In the genomic region with DNA sequence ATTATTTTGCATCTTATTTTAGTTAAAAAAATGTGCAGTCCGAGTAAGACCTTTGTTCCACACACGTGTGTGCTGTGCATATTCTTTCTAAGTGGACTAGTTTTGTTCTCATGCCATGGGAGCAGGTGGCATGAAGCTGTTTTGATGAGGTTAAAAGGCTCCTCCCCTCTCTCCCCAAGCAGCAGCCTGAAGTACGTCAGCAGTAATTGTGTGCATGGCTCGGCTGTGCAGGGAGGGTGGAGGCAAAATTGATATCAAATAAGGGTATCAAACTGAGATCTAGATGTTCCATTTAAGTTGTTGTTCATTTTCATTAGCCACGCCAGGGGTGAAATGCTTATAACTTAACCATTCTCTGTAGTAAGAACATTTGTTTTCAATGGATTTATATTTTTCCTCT, we compare ENCODE assay signal across 11 cellular contexts.
DNase-seq lines count a peak whose midpoint lies in the region; ATAC-seq lines count a peak whose summit lies in the region.
"Had no signal": no experiment of that assay in that cellular context is flagged by ENCODE, and none has a peak within 500 bp of the region (broad histone marks: within the 10 kb centered on the region; RNA-seq: fewer than 3 reads in every experiment).

A gene (plus strand): TSS at position 202 of the 400 bp plus-strand sequence. CDS start 9,171 bp downstream, outside the sequence.

- ATAC-seq in GM19023 (IDR thresholded peaks at IDR 0.05; ENCODE audit: unreplicated experiment) (no peak), GM18502 (IDR thresholded peaks at IDR 0.05; ENCODE audit: poor library complexity, unreplicated experiment) (no peak)
- ATAC-seq: gastrocnemius medialis had no signal

- no peaks in the 10 kb centered on the region for H3K27me3 ChIP-seq in iPS-18a (ENCODE audit: control insufficient read depth, insufficient read depth, low read length)
- H3K27me3 ChIP-seq: gastrocnemius medialis had no signal

- DNase-seq in DMS153 (lab: John Stamatoyannopoulos, UW) (peak; percentile 88), NCI-H187 (lab: John Stamatoyannopoulos, UW) (peak; percentile 19 to 22), NCI-H774 (lab: John Stamatoyannopoulos, UW) (peak; percentile 80), RKO (ENCODE audit: low spot score) (no peak), globus pallidus (ENCODE audit: low spot score) (no peak)
- DNase-seq: activated CD8-positive, alpha-beta memory T cell treated with anti-CD3 and anti-CD28 coated beads, Interleukin-2, amount 50 U/mL, for 4 hours; activated naive CD8-positive, alpha-beta T cell treated with anti-CD3 and anti-CD28 coated beads, Interleukin-2, amount 10 ng/mL, durations not matched to agents 7 days and 5 days; gastrocnemius medialis had no signal

- no peaks in the 10 kb centered on the region for H3K36me3 ChIP-seq in iPS-18a (ENCODE audit: control insufficient read depth, low read depth, low read length)
- H3K36me3 ChIP-seq: gastrocnemius medialis had no signal

- H3K27ac ChIP-seq in iPS-18a (ENCODE audit: low read length) = no peak within 1 kb of the TSS
- H3K27ac ChIP-seq: gastrocnemius medialis had no signal

- peaks cover 7% of the 10 kb centered on the region for H3K4me1 ChIP-seq in iPS-18a (ENCODE audit: control insufficient read depth, low read depth, low read length)
- H3K4me1 ChIP-seq: gastrocnemius medialis had no signal

- peak within 1 kb of the TSS; percentile 13 for H3K4me3 ChIP-seq in iPS-18a (ENCODE audit: low read length)
- H3K4me3 ChIP-seq: gastrocnemius medialis had no signal

- no peaks in the 10 kb centered on the region for H3K9me3 ChIP-seq in iPS-18a (ENCODE audit: control insufficient read depth, low read depth, low read length)
- H3K9me3 ChIP-seq: gastrocnemius medialis had no signal

- no peak within 1 kb of the TSS for H3K9ac ChIP-seq in iPS-18a (ENCODE audit: low read length)

Comparison
In these comparisons a context has a peak if more than half of its experiments do, and no peak if none do; other contexts are left out.
1. DNase-seq: peak in DMS153 (single experiment), NCI-H187 (2 of 2) and NCI-H774 (single experiment); none in RKO (single experiment) and globus pallidus (single experiment).